ENCODE assay signal across 21 cellular contexts in genomic region chr3:172192830-172193415, GRCh38.
"Had no signal": no experiment of that assay in that cellular context is flagged by ENCODE, and none has a peak within 500 bp of the region (broad histone marks: within the 10 kb centered on the region; RNA-seq: fewer than 3 reads in every experiment).

No MANE protein-coding gene starts in this region.

- H3K27me3 ChIP-seq: right atrium auricular region had no signal

- H3K4me3 ChIP-seq: coronary artery, mucosa of descending colon, right atrium auricular region, skin epidermis had no signal

- H3K27ac Mint-ChIP-seq: activated B cell treated with CpG ODN at 0.5 μM for 24 hours; activated CD8-positive, alpha-beta T cell treated with anti-CD3 and anti-CD28 coated beads, Interleukin-2, amount 10 ng/mL, durations not matched to agents 7 days and 5 days; activated naive CD8-positive, alpha-beta T cell treated with anti-CD3 and anti-CD28 coated beads for 36 hours; memory B cell; stimulated activated naive CD8-positive, alpha-beta T cell treated with anti-CD3 and anti-CD28 coated beads, Interleukin-15, Interleukin-2, amounts not matched to agents 100 ng/mL and 50 ng/mL, for 24 hours had no signal

- H3K27me3 Mint-ChIP-seq: activated B cell treated with CpG ODN at 0.5 μM for 24 hours; activated naive CD8-positive, alpha-beta T cell treated with anti-CD3 and anti-CD28 coated beads for 36 hours; memory B cell; naive thymus-derived CD4-positive, alpha-beta T cell; progenitor cell of endocrine pancreas; stimulated activated naive CD8-positive, alpha-beta T cell treated with anti-CD3 and anti-CD28 coated beads, Interleukin-15, Interleukin-2, amounts not matched to agents 100 ng/mL and 50 ng/mL, for 24 hours; type B pancreatic cell had no signal

- H3K4me3 Mint-ChIP-seq: activated B cell treated with CpG ODN at 0.5 μM for 24 hours; activated CD8-positive, alpha-beta T cell treated with anti-CD3 and anti-CD28 coated beads, Interleukin-2, amount 10 ng/mL, durations not matched to agents 7 days and 5 days; activated naive CD8-positive, alpha-beta T cell treated with anti-CD3 and anti-CD28 coated beads for 36 hours; memory B cell; naive thymus-derived CD4-positive, alpha-beta T cell; stimulated activated naive CD8-positive, alpha-beta T cell treated with anti-CD3 and anti-CD28 coated beads, Interleukin-15, Interleukin-2, amounts not matched to agents 100 ng/mL and 50 ng/mL, for 24 hours; type B pancreatic cell had no signal

- H3K36me3 ChIP-seq: right atrium auricular region had no signal

- H3K4me1 Mint-ChIP-seq: activated B cell treated with CpG ODN at 0.5 μM for 24 hours, memory B cell had no signal

- H3K9me3 ChIP-seq: mucosa of descending colon, right atrium auricular region had no signal

- H3K9me3 Mint-ChIP-seq: activated B cell treated with CpG ODN at 0.5 μM for 24 hours; activated naive CD8-positive, alpha-beta T cell treated with anti-CD3 and anti-CD28 coated beads for 36 hours; brain; memory B cell; stimulated activated naive CD8-positive, alpha-beta T cell treated with anti-CD3 and anti-CD28 coated beads, Interleukin-15, Interleukin-2, amounts not matched to agents 100 ng/mL and 50 ng/mL, for 24 hours had no signal

- ATAC-seq: activated CD8-positive, alpha-beta T cell treated with anti-CD3 and anti-CD28 coated beads, Interleukin-2, amount 10 ng/mL, durations not matched to agents 7 days and 5 days; esophagus mucosa; mucosa of descending colon; naive thymus-derived CD4-positive, alpha-beta T cell had no signal

- DNase-seq: activated B cell treated with CpG ODN at 0.5 μM for 24 hours; activated CD4-positive, alpha-beta T cell treated with anti-CD3 and anti-CD28 coated beads for 48 hours; activated CD8-positive, alpha-beta memory T cell treated with anti-CD3 and anti-CD28 coated beads, Interleukin-2, amount 50 U/mL, for 4 hours; activated CD8-positive, alpha-beta T cell treated with anti-CD3 and anti-CD28 coated beads, Interleukin-2, amount 10 ng/mL, durations not matched to agents 7 days and 5 days; activated gamma-delta T cell treated with Interleukin-2 at 50 U/mL for 16 hours; activated naive CD8-positive, alpha-beta T cell treated with anti-CD3 and anti-CD28 coated beads for 36 hours; activated T-cell treated with anti-CD3 and anti-CD28 coated beads, Interleukin-2, amount 50 U/mL, for 48 hours; central memory CD4-positive, alpha-beta T cell; islet precursor cell; mucosa of descending colon; naive thymus-derived CD4-positive, alpha-beta T cell; nucleus accumbens had no signal

- H3K27ac ChIP-seq: coronary artery, right atrium auricular region, skin epidermis had no signal

- H3K36me3 Mint-ChIP-seq: brain had no signal
